ENCODE assay signal across 1 cellular context in genomic region chr12:120928864-120929652, GRCh38.
TF ChIP-seq lines count a peak whose summit lies in the region.

No MANE protein-coding gene starts in this region.

TF ChIP-seq in A549, 52 proteins besides CTCF, POLR2A, EP300 and RAD21 (continued from another document):
- TF ChIP-seq, protein P1, sequence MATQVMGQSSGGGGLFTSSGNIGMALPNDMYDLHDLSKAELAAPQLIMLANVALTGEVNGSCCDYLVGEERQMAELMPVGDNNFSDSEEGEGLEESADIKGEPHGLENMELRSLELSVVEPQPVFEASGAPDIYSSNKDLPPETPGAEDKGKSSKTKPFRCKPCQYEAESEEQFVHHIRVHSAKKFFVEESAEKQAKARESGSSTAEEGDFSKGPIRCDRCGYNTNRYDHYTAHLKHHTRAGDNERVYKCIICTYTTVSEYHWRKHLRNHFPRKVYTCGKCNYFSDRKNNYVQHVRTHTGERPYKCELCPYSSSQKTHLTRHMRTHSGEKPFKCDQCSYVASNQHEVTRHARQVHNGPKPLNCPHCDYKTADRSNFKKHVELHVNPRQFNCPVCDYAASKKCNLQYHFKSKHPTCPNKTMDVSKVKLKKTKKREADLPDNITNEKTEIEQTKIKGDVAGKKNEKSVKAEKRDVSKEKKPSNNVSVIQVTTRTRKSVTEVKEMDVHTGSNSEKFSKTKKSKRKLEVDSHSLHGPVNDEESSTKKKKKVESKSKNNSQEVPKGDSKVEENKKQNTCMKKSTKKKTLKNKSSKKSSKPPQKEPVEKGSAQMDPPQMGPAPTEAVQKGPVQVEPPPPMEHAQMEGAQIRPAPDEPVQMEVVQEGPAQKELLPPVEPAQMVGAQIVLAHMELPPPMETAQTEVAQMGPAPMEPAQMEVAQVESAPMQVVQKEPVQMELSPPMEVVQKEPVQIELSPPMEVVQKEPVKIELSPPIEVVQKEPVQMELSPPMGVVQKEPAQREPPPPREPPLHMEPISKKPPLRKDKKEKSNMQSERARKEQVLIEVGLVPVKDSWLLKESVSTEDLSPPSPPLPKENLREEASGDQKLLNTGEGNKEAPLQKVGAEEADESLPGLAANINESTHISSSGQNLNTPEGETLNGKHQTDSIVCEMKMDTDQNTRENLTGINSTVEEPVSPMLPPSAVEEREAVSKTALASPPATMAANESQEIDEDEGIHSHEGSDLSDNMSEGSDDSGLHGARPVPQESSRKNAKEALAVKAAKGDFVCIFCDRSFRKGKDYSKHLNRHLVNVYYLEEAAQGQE (IDR thresholded peaks at IDR 0.05), result no peak
- TF ChIP-seq MAFK (IDR thresholded peaks at IDR 0.05; ENCODE audit: partially characterized antibody) (no peak), KDM1A (IDR thresholded peaks at IDR 0.05; ENCODE audit: low read depth) (no peak), NFE2L2 (conservative IDR thresholded peaks at IDR 0.05; ENCODE audit: low read length) (no peak)
- TF ChIP-seq, protein P2, sequence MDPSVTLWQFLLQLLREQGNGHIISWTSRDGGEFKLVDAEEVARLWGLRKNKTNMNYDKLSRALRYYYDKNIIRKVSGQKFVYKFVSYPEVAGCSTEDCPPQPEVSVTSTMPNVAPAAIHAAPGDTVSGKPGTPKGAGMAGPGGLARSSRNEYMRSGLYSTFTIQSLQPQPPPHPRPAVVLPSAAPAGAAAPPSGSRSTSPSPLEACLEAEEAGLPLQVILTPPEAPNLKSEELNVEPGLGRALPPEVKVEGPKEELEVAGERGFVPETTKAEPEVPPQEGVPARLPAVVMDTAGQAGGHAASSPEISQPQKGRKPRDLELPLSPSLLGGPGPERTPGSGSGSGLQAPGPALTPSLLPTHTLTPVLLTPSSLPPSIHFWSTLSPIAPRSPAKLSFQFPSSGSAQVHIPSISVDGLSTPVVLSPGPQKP (IDR thresholded peaks at IDR 0.05; ENCODE audit: low read depth, low read length), result no peak
